23 cellular contexts compared by ENCODE assay signal in the genomic region with DNA sequence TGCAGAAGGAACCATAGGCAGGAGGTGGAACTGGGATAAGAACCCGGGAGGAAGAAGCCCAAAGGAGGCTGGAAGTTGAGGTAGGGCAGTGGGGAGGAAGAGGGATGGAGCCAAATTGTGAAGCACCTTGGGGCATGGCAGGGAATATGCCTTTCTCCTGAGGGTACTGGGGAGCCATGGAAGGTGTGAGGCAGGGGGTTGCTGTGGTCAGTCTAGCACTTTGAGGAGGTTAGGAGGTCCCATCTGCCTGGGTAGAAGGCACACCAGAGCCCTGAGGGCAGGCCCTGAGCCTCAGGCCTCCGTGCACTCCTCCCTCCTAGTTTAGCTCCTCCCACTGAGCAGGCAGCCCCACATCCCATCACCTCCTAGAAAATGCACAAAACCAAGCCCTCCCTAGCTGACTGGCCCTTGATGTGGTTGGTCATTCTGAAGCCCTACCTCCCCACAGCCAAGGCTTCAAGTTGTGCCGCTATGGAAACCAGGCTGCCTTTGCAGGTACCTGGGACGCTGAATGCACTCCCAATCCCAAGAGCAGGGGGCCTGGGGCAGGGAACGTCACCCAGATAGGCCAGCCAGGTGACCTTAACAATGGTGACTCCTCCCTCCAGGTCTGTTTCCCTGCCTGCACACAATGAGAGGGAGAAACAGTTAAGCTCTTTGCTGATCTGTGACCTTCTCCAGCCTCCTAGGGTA.
"Had no signal": no experiment of that assay in that cellular context is flagged by ENCODE, and none has a peak within 500 bp of the region (broad histone marks: within the 10 kb centered on the region; RNA-seq: fewer than 3 reads in every experiment).

No MANE protein-coding gene starts in this region.

- ATAC-seq: activated T-cell treated with anti-CD3 and anti-CD28 coated beads, Interleukin-2, amount 50 U/mL, for 4 hours; effector memory CD8-positive, alpha-beta T cell; left ventricle myocardium superior; mucosa of descending colon; naive thymus-derived CD4-positive, alpha-beta T cell; stimulated activated naive CD8-positive, alpha-beta T cell treated with anti-CD3 and anti-CD28 coated beads, Interleukin-15, amount 100 ng/mL, for 72 hours had no signal

- H3K4me3 ChIP-seq: hepatocyte, mucosa of descending colon, neural progenitor cell, ovary, right lobe of liver had no signal

- H3K4me2 ChIP-seq: hepatocyte, neural progenitor cell had no signal

- H3K9me3 ChIP-seq: mucosa of descending colon, ovary, right lobe of liver had no signal

- H3K9me3 Mint-ChIP-seq: effector memory CD8-positive, alpha-beta T cell had no signal

- FAIRE-seq: small intestine had no signal

- H3K36me3 ChIP-seq: neural progenitor cell, ovary, right lobe of liver had no signal

- H3K27ac ChIP-seq: epithelial cell of prostate, hepatocyte, neural progenitor cell, ovary, right lobe of liver had no signal

- DNase-seq: activated CD4-positive, alpha-beta T cell treated with anti-CD3 and anti-CD28 coated beads, Interleukin-2, amount 10 ng/mL, durations not matched to agents 24 days and 14 days; activated CD4-positive, CD25-positive, alpha-beta regulatory T cell; activated CD8-positive, alpha-beta memory T cell treated with anti-CD3 and anti-CD28 coated beads, Interleukin-2, amount 50 U/mL, for 4 hours; activated naive CD4-positive, alpha-beta T cell treated with anti-CD3 and anti-CD28 coated beads for 36 hours; activated T-cell treated with anti-CD3 and anti-CD28 coated beads, Interleukin-2, amount 50 U/mL, for 4 hours; caudate nucleus; effector memory CD8-positive, alpha-beta T cell; foreskin fibroblast; kidney glomerular epithelial cell; left ventricle myocardium superior; mucosa of descending colon; naive thymus-derived CD4-positive, alpha-beta T cell; ovary; right lobe of liver; small intestine; stimulated activated CD4-positive, alpha-beta T cell treated with anti-CD3 and anti-CD28 coated beads, Interleukin-15, amount 100 ng/mL, for 24 hours; stimulated activated CD4-positive, alpha-beta T cell treated with anti-CD3 and anti-CD28 coated beads, Interleukin-2, amount 100 ng/mL, for 48 hours; stimulated activated naive CD8-positive, alpha-beta T cell treated with anti-CD3 and anti-CD28 coated beads, Interleukin-15, amount 100 ng/mL, for 72 hours had no signal

- H3K27me3 ChIP-seq: hepatocyte, neural progenitor cell, ovary, right lobe of liver had no signal

- H3K4me1 ChIP-seq: neural progenitor cell, right lobe of liver had no signal

- H3K4me1 Mint-ChIP-seq: brain, neural progenitor cell had no signal

- H3K4me3 Mint-ChIP-seq: activated CD4-positive, alpha-beta T cell treated with anti-CD3 and anti-CD28 coated beads, Interleukin-2, amount 10 ng/mL, durations not matched to agents 24 days and 14 days; activated naive CD4-positive, alpha-beta T cell treated with anti-CD3 and anti-CD28 coated beads for 36 hours; activated T-cell treated with anti-CD3 and anti-CD28 coated beads, Interleukin-2, amount 50 U/mL, for 4 hours; brain; effector memory CD8-positive, alpha-beta T cell; naive thymus-derived CD4-positive, alpha-beta T cell; neural progenitor cell; stimulated activated naive CD8-positive, alpha-beta T cell treated with anti-CD3 and anti-CD28 coated beads, Interleukin-15, amount 100 ng/mL, for 72 hours; type B pancreatic cell had no signal

- H3K27ac Mint-ChIP-seq: activated CD4-positive, alpha-beta T cell treated with anti-CD3 and anti-CD28 coated beads, Interleukin-2, amount 10 ng/mL, durations not matched to agents 24 days and 14 days; activated naive CD4-positive, alpha-beta T cell treated with anti-CD3 and anti-CD28 coated beads for 36 hours; brain; effector memory CD8-positive, alpha-beta T cell; naive thymus-derived CD4-positive, alpha-beta T cell; neural progenitor cell; stimulated activated naive CD8-positive, alpha-beta T cell treated with anti-CD3 and anti-CD28 coated beads, Interleukin-15, amount 100 ng/mL, for 72 hours; type B pancreatic cell had no signal

- H3K36me3 Mint-ChIP-seq: naive thymus-derived CD4-positive, alpha-beta T cell; type B pancreatic cell had no signal

- H3K9ac ChIP-seq: neural progenitor cell had no signal

- H3K79me2 ChIP-seq: hepatocyte had no signal

- H2AFZ ChIP-seq: hepatocyte, neural progenitor cell had no signal
